In the genomic region with DNA sequence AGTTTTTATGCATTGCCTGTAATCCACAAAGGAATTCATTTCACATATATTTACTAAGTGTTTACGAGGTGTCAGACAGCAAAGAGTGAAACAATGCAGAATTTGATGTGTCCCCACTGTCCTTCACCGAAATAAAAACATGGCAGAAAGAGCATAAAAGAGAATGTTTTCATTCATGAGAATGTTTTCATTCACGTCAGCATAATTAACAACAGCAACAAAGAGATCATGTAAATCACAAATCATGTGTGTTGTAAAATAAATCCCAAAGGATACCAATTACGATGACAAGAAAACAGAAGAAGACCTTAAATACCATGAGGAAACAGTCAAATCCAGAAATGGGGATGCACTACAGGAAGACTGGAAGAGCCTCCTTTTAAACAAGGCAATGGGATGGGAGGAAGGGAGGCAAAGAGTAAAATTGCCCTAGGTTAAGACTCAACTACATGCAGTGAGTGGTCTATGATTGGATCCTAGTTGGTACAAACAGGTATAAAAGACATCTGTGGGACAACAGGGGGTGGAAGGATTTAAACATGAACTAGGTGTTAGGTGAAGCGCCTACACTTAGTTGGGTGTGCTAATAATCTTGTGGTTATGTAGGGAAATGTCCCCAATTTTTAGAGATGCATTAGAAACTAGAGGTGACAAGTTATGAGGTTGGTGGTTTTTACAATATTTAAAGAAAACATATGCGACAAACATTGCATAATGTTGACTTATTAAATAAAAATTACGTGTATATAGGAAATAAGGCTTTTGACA, we compare ENCODE assay signal across 8 cellular contexts.
DNase-seq lines count a peak whose midpoint lies in the region; ATAC-seq and TF ChIP-seq lines count a peak whose summit lies in the region.
"Had no signal": no experiment of that assay in that cellular context is flagged by ENCODE, and none has a peak within 500 bp of the region (broad histone marks: within the 10 kb centered on the region; RNA-seq: fewer than 3 reads in every experiment).

No MANE protein-coding gene starts in this region.

- no peak overlapping the region; the same call in 1 of the 2 replicates for H3K4me3 ChIP-seq in HL-60 (replicated peaks; ENCODE audit: insufficient read depth, low read length)

- H3K4me1 Mint-ChIP-seq in memory B cell = peaks cover 5% of the 10 kb centered on the region

- ATAC-seq in memory B cell (ENCODE audit: low read depth) = no peak
- no peak for ATAC-seq in GM19328 (IDR thresholded peaks at IDR 0.05; ENCODE audit: unreplicated experiment)

- H3K27me3 ChIP-seq in HL-60 (ENCODE audit: insufficient read depth, poor library complexity, severe bottlenecking) = no peaks in the 10 kb centered on the region

- H3K9me3 Mint-ChIP-seq in memory B cell = no peaks in the 10 kb centered on the region

- DNase-seq in HL-60 (ENCODE audit: low read depth in 1 of 2, low spot score in 1 of 2) = no peak
- no peak for DNase-seq in memory B cell (ENCODE audit: low spot score in 2 of 2)
- DNase-seq in superior temporal gyrus (ENCODE audit: extremely low spot score) = peak; percentile 24
- DNase-seq in DMS114 treated with DMSO at 0.1 percent for 48 hours (lab: John Stamatoyannopoulos, UW; ENCODE audit: unreplicated experiment) = no peak
- DNase-seq in germinal center (ENCODE audit: low spot score) = no peak

- no peaks in the 10 kb centered on the region for H3K36me3 Mint-ChIP-seq in memory B cell

- peak overlapping the region; percentile 98 for H3K27ac ChIP-seq in HL-60 (replicated peaks)
- peak overlapping the region; percentile 92 for H3K27ac ChIP-seq in angular gyrus (ENCODE audit: low read depth, low read length)

- H3K4me3 Mint-ChIP-seq in memory B cell = peak overlapping the region; percentile 25
- H3K4me3 Mint-ChIP-seq: dendritic cell treated with granulocyte-macrophage colony-stimulating factor and Interleukin-4, amounts not matched to agents 40 ng/mL and 50 ng/mL, for 4 days had no signal

- H3K27me3 Mint-ChIP-seq in memory B cell = no peaks in the 10 kb centered on the region

- H3K27ac Mint-ChIP-seq in memory B cell = no peak overlapping the region
- H3K27ac Mint-ChIP-seq: dendritic cell treated with granulocyte-macrophage colony-stimulating factor and Interleukin-4, amounts not matched to agents 40 ng/mL and 50 ng/mL, for 4 days had no signal

- TF ChIP-seq CTCF in HL-60 (IDR thresholded peaks at IDR 0.05; ENCODE audit: insufficient read depth, low read length) = no peak
